In the genomic region with DNA sequence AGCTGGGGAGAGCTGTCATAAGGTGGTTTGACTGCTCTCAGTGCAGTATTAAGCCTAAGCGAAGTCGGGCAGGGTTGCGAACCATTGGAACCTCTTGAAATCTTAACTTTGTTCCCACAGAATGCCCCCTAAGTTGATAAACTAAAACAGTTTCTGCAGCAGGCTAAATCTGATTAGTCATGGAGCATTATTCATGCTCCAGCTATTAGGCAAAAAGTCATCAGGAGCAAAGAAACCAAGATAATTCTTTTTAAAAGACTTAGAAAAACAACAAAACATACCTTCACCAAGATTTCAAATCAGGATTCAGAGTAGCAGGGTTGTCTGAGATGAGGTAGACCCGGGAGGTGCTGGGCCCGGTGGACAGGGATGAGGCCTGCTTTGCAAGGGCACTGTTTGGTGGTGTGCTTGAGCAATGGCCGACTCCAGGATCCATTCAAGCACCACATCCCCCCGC, we compare ENCODE assay signal across 10 cellular contexts.
DNase-seq lines count a peak whose midpoint lies in the region; ATAC-seq and TF ChIP-seq lines count a peak whose summit lies in the region.
"Had no signal": no experiment of that assay in that cellular context is flagged by ENCODE, and none has a peak within 500 bp of the region (broad histone marks: within the 10 kb centered on the region; RNA-seq: fewer than 3 reads in every experiment).

No MANE protein-coding gene starts in this region.

- H3K4me1 Mint-ChIP-seq in HFFc6 (ENCODE audit: low read depth) (peaks cover 63% of the 10 kb centered on the region), brain (peaks cover 53% of the 10 kb centered on the region)

- peaks cover 37 to 56% of the 10 kb centered on the region in 2 donors for H3K4me1 ChIP-seq in thoracic aorta (ENCODE audit: control insufficient read depth in 1 of 2, low read depth in 2 of 2)

- peak overlapping the region; percentile 98 for H3K27ac Mint-ChIP-seq in HFFc6
- H3K27ac Mint-ChIP-seq in brain, result peak overlapping the region; percentile 27 to 95 (median 61)
- H3K27ac Mint-ChIP-seq: activated naive CD8-positive, alpha-beta T cell had no signal

- H3K27me3 Mint-ChIP-seq in HFFc6 (ENCODE audit: insufficient read depth) (no peaks in the 10 kb centered on the region), brain (no peaks in the 10 kb centered on the region)
- H3K27me3 Mint-ChIP-seq: activated naive CD8-positive, alpha-beta T cell had no signal

- H3K9me3 Mint-ChIP-seq in HFFc6 (no peaks in the 10 kb centered on the region), brain (peaks cover 0 to 4% (median 0%) of the 10 kb centered on the region in 5 experiments)

- H3K4me3 Mint-ChIP-seq in HFFc6 (peak overlapping the region; percentile 65), brain (peak overlapping the region in 3 of 5 experiments; percentile 4 to 52 (median 12))
- H3K4me3 Mint-ChIP-seq: activated naive CD8-positive, alpha-beta T cell had no signal

- no peaks in the 10 kb centered on the region for H3K9me3 ChIP-seq in thoracic aorta

- no peak overlapping the region for H3K4me3 ChIP-seq in thoracic aorta

- no peak for TF ChIP-seq CTCF in HFFc6 (IDR thresholded peaks at IDR 0.05)
- TF ChIP-seq CTCF in brain (conservative IDR thresholded peaks at IDR 0.05), result no peak
- TF ChIP-seq CTCF in thoracic aorta (IDR thresholded peaks at IDR 0.05), result no peak

- no peaks in the 10 kb centered on the region for H3K27me3 ChIP-seq in thoracic aorta (replicated peaks; ENCODE audit: insufficient read depth)

- peak overlapping the region; percentile 94 for H3K27ac ChIP-seq in thoracic aorta

- H3K36me3 Mint-ChIP-seq in HFFc6 (ENCODE audit: low read depth) (no peaks in the 10 kb centered on the region), brain (no peaks in the 10 kb centered on the region)
- H3K36me3 Mint-ChIP-seq: activated naive CD8-positive, alpha-beta T cell had no signal

- no peaks in the 10 kb centered on the region for H3K36me3 ChIP-seq in thoracic aorta

- ATAC-seq in left lobe of liver (no peak), thoracic aorta (ENCODE audit: insufficient number of reproducible peaks, low FRiP score, low read depth) (no peak), HG03280 (IDR thresholded peaks at IDR 0.05; ENCODE audit: unreplicated experiment) (no peak)
- ATAC-seq: sciatic nerve had no signal

- no peak for TF ChIP-seq POLR2A in erythroblast (IDR thresholded peaks at IDR 0.05; ENCODE audit: low read length)

- DNase-seq in HFFc6 (peak; percentile 63), left lobe of liver (ENCODE audit: low spot score) (peak; percentile 31), thoracic aorta (ENCODE audit: low spot score) (no peak), UCSD-AML1 (lab: John Stamatoyannopoulos, UW; ENCODE audit: unreplicated experiment) (no peak), erythroblast (lab: John Stamatoyannopoulos, UW) (no peak), NCI-H82 (lab: John Stamatoyannopoulos, UW) (no peak)

Comparison
In these comparisons a context has a peak if more than half of its experiments do, and no peak if none do; other contexts are left out.
1. DNase-seq: peak in HFFc6 (single experiment) and left lobe of liver (single experiment); none in thoracic aorta (single experiment), UCSD-AML1 (single experiment), erythroblast (0 of 2) and NCI-H82 (single experiment).